Comparison of ENCODE assay signal across 8 cellular contexts in genomic region chrX:15855562-15856256, GRCh38. TPM values are rescaled to one million over a fixed set of nuclear protein-coding genes. Genes with fewer than 3 reads are reported as not detected.
DNase-seq lines count a peak whose midpoint lies in the region; ATAC-seq and TF ChIP-seq lines count a peak whose summit lies in the region.

No MANE protein-coding gene starts in this region.

- H3K27ac Mint-ChIP-seq in chondrocyte (ENCODE audit: unreplicated experiment): peak overlapping the region; percentile 97
- peak overlapping the region; percentile 94 to 96 for H3K27ac Mint-ChIP-seq in natural killer cell treated with Interleukin-12 subunit alpha and Interleukin-12 subunit beta and Interleukin-15 and Interleukin-18, amount 100 ng/mL, for 72 hours

- DNase-seq in GM06990 (ENCODE audit: extremely low read depth, insufficient read length) (peak; percentile 25), NCI-H524 (lab: John Stamatoyannopoulos, UW) (peak; percentile 40 to 46), chondrocyte (ENCODE audit: low spot score) (no peak), hippocampal formation (lab: John Stamatoyannopoulos, UW) (no peak), UCSD-AML1 (lab: John Stamatoyannopoulos, UW; ENCODE audit: unreplicated experiment) (no peak), NK-92 (lab: John Stamatoyannopoulos, UW; ENCODE audit: unreplicated experiment) (no peak)
- no peak for DNase-seq in natural killer cell treated with Interleukin-12 subunit alpha and Interleukin-12 subunit beta and Interleukin-15 and Interleukin-18, amount 100 ng/mL, for 72 hours (ENCODE audit: low spot score)

- no peaks in the 10 kb centered on the region for H3K36me3 ChIP-seq in GM06990 (ENCODE audit: control insufficient read depth, insufficient read depth, low read length)

- ATAC-seq in natural killer cell treated with Interleukin-12 subunit alpha and Interleukin-12 subunit beta and Interleukin-15 and Interleukin-18, amount 100 ng/mL, for 72 hours: no peak
- ATAC-seq in HG03565 (IDR thresholded peaks at IDR 0.05; ENCODE audit: unreplicated experiment): no peak

- no peaks in the 10 kb centered on the region for H3K9me3 Mint-ChIP-seq in chondrocyte (ENCODE audit: low read depth)
- H3K9me3 Mint-ChIP-seq in natural killer cell treated with Interleukin-12 subunit alpha and Interleukin-12 subunit beta and Interleukin-15 and Interleukin-18, amount 100 ng/mL, for 72 hours: no peaks in the 10 kb centered on the region

- H3K27me3 ChIP-seq in GM06990 (replicated peaks; ENCODE audit: control insufficient read depth, insufficient read depth, low read length): no peaks in the 10 kb centered on the region

- peaks cover 2% of the 10 kb centered on the region for H3K27me3 Mint-ChIP-seq in chondrocyte (ENCODE audit: low read depth)
- H3K27me3 Mint-ChIP-seq in natural killer cell treated with Interleukin-12 subunit alpha and Interleukin-12 subunit beta and Interleukin-15 and Interleukin-18, amount 100 ng/mL, for 72 hours: peaks cover 0 to 3% of the 10 kb centered on the region in 2 donors

- H3K4me1 Mint-ChIP-seq in chondrocyte (ENCODE audit: low read depth): peaks cover 21% of the 10 kb centered on the region
- H3K4me1 Mint-ChIP-seq in natural killer cell treated with Interleukin-12 subunit alpha and Interleukin-12 subunit beta and Interleukin-15 and Interleukin-18, amount 100 ng/mL, for 72 hours (ENCODE audit: low read depth in 2 of 2): peaks cover 12 to 13% of the 10 kb centered on the region in 2 donors

- TF ChIP-seq CTCF in GM06990 (IDR thresholded peaks at IDR 0.05; ENCODE audit: insufficient read depth, low read length, poor library complexity, severe bottlenecking): no peak
- no peak for TF ChIP-seq CTCF in chondrocyte (IDR thresholded peaks at IDR 0.05)

- peak overlapping the region; percentile 93 for H3K4me3 Mint-ChIP-seq in chondrocyte (ENCODE audit: unreplicated experiment)
- peak overlapping the region; percentile 92 for H3K4me3 Mint-ChIP-seq in natural killer cell treated with Interleukin-12 subunit alpha and Interleukin-12 subunit beta and Interleukin-15 and Interleukin-18, amount 100 ng/mL, for 72 hours

- peak overlapping the region; percentile 85 for H3K4me3 ChIP-seq in GM06990 (replicated peaks; ENCODE audit: low read depth, low read length)

- H3K36me3 Mint-ChIP-seq in chondrocyte (ENCODE audit: low read depth): peaks cover 2% of the 10 kb centered on the region
- H3K36me3 Mint-ChIP-seq in natural killer cell treated with Interleukin-12 subunit alpha and Interleukin-12 subunit beta and Interleukin-15 and Interleukin-18, amount 100 ng/mL, for 72 hours: peaks cover 6% of the 10 kb centered on the region

RNA-seq across cellular contexts. Expression of gene AP1S2, which starts 1.1 kb away (rescaled TPM):
- 59.1 to 72.5 TPM (median 68.4 TPM) in 3 replicates for total RNA-seq in chondrocyte
- 10 to 100 TPM; 26.7 to 35.8 TPM for total RNA-seq in natural killer cell treated with Interleukin-12 subunit alpha and Interleukin-12 subunit beta and Interleukin-15 and Interleukin-18, amount 100 ng/mL, for 72 hours

Comparison
In these comparisons a context has a peak if more than half of its experiments do, and no peak if none do; other contexts are left out.
1. DNase-seq: peak in GM06990 (single experiment) and NCI-H524 (2 of 2); none in chondrocyte (single experiment), natural killer cell treated with Interleukin-12 subunit alpha and Interleukin-12 subunit beta and Interleukin-15 and Interleukin-18, amount 100 ng/mL, for 72 hours (single experiment), hippocampal formation (0 of 2), UCSD-AML1 (single experiment) and NK-92 (single experiment).